1 cellular context compared by ENCODE assay signal in the genomic region with DNA sequence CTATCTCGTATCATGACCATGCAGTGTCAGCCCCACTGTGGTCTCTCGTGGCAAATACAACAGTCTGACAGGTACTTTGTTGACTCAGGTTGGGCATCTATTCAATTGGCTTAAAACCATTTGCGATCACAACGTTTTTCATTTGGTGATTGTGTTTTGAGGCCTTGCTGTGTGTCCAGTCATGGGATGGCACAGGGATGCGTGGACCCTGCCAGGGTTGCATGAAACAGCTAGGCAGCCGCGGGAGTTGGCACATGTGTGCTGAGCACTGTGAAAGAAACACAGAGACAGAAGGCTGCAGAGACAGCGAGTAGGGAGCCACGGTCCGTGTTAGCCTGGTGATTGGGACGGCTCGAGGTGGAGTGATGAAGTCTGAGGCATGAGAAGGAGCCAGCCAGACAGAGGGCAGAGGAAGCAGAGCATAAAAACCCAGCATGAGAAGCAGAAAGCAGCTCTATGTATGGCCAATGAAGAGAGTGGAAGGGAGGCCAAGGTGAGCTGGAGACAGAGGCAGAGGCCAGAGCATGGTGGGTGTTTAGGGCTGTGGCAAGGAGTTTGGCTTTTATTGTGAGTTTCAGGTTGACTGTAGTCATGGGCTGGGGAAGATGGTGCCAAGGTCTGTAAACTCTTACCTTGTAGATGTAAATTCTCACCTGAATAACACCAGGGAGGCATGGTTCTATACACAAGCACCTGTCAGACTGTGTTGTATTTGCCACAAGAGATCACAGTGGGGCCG.
TF ChIP-seq lines count a peak whose summit lies in the region.

No MANE protein-coding gene starts in this region.

TF ChIP-seq in K562, 482 proteins besides CTCF, POLR2A, EP300 and RAD21 (continued from another document):
- TF ChIP-seq HMG20A (CRISPR knock-in tag; conservative IDR thresholded peaks at IDR 0.05) (no peak), ZNF212 (CRISPR knock-in tag; IDR thresholded peaks at IDR 0.05) (no peak), MAFG (tag; conservative IDR thresholded peaks at IDR 0.05) (no peak), SRSF9 (IDR thresholded peaks at IDR 0.05; ENCODE audit: borderline replicate concordance, low read depth, low read length) (no peak), ZNF263 (CRISPR knock-in tag; IDR thresholded peaks at IDR 0.05; ENCODE audit: borderline replicate concordance) (no peak), CREB1 (IDR thresholded peaks at IDR 0.05) (no peak), CREB1 (CRISPR knock-in tag; IDR thresholded peaks at IDR 0.05) (no peak), HDAC2 (IDR thresholded peaks at IDR 0.05) (no peak), CSDE1 (IDR thresholded peaks at IDR 0.05) (no peak), CHD1 (IDR thresholded peaks at IDR 0.05; ENCODE audit: low read length) (no peak), HDAC8 (tag; IDR thresholded peaks at IDR 0.05) (no peak), FIP1L1 (IDR thresholded peaks at IDR 0.05; ENCODE audit: low read depth, low read length, poor library complexity, severe bottlenecking) (no peak), MEIS2 (IDR thresholded peaks at IDR 0.05; ENCODE audit: partially characterized antibody) (no peak), ZNF77 (CRISPR knock-in tag; IDR thresholded peaks at IDR 0.05) (no peak)
- TF ChIP-seq, protein P1, sequence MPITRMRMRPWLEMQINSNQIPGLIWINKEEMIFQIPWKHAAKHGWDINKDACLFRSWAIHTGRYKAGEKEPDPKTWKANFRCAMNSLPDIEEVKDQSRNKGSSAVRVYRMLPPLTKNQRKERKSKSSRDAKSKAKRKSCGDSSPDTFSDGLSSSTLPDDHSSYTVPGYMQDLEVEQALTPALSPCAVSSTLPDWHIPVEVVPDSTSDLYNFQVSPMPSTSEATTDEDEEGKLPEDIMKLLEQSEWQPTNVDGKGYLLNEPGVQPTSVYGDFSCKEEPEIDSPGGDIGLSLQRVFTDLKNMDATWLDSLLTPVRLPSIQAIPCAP (CRISPR knock-in tag; IDR thresholded peaks at IDR 0.05; ENCODE audit: borderline replicate concordance) = no peak
- TF ChIP-seq, protein P2, sequence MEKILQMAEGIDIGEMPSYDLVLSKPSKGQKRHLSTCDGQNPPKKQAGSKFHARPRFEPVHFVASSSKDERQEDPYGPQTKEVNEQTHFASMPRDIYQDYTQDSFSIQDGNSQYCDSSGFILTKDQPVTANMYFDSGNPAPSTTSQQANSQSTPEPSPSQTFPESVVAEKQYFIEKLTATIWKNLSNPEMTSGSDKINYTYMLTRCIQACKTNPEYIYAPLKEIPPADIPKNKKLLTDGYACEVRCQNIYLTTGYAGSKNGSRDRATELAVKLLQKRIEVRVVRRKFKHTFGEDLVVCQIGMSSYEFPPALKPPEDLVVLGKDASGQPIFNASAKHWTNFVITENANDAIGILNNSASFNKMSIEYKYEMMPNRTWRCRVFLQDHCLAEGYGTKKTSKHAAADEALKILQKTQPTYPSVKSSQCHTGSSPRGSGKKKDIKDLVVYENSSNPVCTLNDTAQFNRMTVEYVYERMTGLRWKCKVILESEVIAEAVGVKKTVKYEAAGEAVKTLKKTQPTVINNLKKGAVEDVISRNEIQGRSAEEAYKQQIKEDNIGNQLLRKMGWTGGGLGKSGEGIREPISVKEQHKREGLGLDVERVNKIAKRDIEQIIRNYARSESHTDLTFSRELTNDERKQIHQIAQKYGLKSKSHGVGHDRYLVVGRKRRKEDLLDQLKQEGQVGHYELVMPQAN (IDR thresholded peaks at IDR 0.05; ENCODE audit: borderline replicate concordance) = no peak
- TF ChIP-seq, protein P3, sequence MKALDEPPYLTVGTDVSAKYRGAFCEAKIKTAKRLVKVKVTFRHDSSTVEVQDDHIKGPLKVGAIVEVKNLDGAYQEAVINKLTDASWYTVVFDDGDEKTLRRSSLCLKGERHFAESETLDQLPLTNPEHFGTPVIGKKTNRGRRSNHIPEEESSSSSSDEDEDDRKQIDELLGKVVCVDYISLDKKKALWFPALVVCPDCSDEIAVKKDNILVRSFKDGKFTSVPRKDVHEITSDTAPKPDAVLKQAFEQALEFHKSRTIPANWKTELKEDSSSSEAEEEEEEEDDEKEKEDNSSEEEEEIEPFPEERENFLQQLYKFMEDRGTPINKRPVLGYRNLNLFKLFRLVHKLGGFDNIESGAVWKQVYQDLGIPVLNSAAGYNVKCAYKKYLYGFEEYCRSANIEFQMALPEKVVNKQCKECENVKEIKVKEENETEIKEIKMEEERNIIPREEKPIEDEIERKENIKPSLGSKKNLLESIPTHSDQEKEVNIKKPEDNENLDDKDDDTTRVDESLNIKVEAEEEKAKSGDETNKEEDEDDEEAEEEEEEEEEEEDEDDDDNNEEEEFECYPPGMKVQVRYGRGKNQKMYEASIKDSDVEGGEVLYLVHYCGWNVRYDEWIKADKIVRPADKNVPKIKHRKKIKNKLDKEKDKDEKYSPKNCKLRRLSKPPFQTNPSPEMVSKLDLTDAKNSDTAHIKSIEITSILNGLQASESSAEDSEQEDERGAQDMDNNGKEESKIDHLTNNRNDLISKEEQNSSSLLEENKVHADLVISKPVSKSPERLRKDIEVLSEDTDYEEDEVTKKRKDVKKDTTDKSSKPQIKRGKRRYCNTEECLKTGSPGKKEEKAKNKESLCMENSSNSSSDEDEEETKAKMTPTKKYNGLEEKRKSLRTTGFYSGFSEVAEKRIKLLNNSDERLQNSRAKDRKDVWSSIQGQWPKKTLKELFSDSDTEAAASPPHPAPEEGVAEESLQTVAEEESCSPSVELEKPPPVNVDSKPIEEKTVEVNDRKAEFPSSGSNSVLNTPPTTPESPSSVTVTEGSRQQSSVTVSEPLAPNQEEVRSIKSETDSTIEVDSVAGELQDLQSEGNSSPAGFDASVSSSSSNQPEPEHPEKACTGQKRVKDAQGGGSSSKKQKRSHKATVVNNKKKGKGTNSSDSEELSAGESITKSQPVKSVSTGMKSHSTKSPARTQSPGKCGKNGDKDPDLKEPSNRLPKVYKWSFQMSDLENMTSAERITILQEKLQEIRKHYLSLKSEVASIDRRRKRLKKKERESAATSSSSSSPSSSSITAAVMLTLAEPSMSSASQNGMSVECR (CRISPR knock-in tag; IDR thresholded peaks at IDR 0.05) = no peak
